8 cellular contexts compared by ENCODE assay signal in the genomic region with DNA sequence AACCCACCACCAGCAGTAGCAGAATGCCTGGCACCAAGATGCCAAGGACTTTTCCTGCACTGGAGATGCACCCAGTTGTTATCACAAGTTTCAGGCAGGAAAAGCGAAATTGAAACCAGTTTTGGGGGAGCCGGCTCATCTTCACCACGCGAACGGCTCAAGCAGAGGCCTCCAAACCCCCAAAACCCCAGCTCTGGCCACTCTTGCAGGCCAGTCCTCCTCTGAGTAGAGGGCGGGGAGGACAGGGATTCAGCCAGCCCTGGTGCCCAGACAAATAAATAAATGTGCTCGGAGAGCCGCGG. TPM values are rescaled to one million over a fixed set of nuclear protein-coding genes. Genes with fewer than 3 reads are reported as not detected.
A peak's percentile ranks its signal among the peaks of the same experiment; 100 is the strongest.
DNase-seq lines count a peak whose midpoint lies in the region; ATAC-seq and FAIRE-seq lines count a peak whose summit lies in the region.

No MANE protein-coding gene starts in this region.

- ATAC-seq in activated T-helper 17 cell treated with anti-CD3 and anti-CD28 coated beads, Interleukin-2, amount 50 U/mL, for 72 hours (replicated peaks), result peak; percentile 7
- ATAC-seq in left cardiac atrium (peak; percentile 13 to 36), sciatic nerve (peak; percentile 7)

- H3K27ac Mint-ChIP-seq in activated T-helper 17 cell treated with anti-CD3 and anti-CD28 coated beads, Interleukin-2, amount 50 U/mL, for 72 hours, result peak overlapping the region; percentile 98

- peak overlapping the region; percentile 98 for H3K4me3 Mint-ChIP-seq in activated T-helper 17 cell treated with anti-CD3 and anti-CD28 coated beads, Interleukin-2, amount 50 U/mL, for 72 hours

- H3K4me1 Mint-ChIP-seq in activated T-helper 17 cell treated with anti-CD3 and anti-CD28 coated beads, Interleukin-2, amount 50 U/mL, for 72 hours, result peaks cover 27% of the 10 kb centered on the region

- no peak for FAIRE-seq in RCC 7860 (lab: Jason Lieb, UNC)

- peaks cover 36% of the 10 kb centered on the region for H3K36me3 Mint-ChIP-seq in activated T-helper 17 cell treated with anti-CD3 and anti-CD28 coated beads, Interleukin-2, amount 50 U/mL, for 72 hours (ENCODE audit: low read depth)

- no peaks in the 10 kb centered on the region for H3K27me3 Mint-ChIP-seq in activated T-helper 17 cell treated with anti-CD3 and anti-CD28 coated beads, Interleukin-2, amount 50 U/mL, for 72 hours

- intact Hi-C loops in left cardiac atrium (cut with DNase I) (loop anchor here in 1 of 2 donors (5.0 kb wide), 1 partner anchor 75 kb away; no protein-coding TSS in a partner anchor), sciatic nerve (cut with DNase I) (loop anchor here (5.0 kb wide), 1 partner anchor 70 kb away; no protein-coding TSS in a partner anchor)

- DNase-seq in stimulated activated CD4-positive, alpha-beta T cell treated with anti-CD3 and anti-CD28 coated beads, Interleukin-4, amount 100 ng/mL, for 24 hours, result peak; percentile 27
- no peak for DNase-seq in stimulated activated CD4-positive, alpha-beta T cell treated with anti-CD3 and anti-CD28 coated beads, Interleukin-15, amount 100 ng/mL, for 24 hours
- DNase-seq in HT1080 (ENCODE audit: low read depth) (peak; percentile 17), left cardiac atrium (no peak), sciatic nerve (ENCODE audit: low spot score) (no peak), RCC 7860 (ENCODE audit: low spot score) (no peak), SW480 (ENCODE audit: low spot score) (no peak)

- H3K9me3 Mint-ChIP-seq in activated T-helper 17 cell treated with anti-CD3 and anti-CD28 coated beads, Interleukin-2, amount 50 U/mL, for 72 hours, result no peaks in the 10 kb centered on the region

RNA-seq across cellular contexts. Expression of gene UBE2L6, which starts 0.3 kb away (rescaled TPM):
- 37.3 and 51.2 TPM in 2 replicates for total RNA-seq in HT1080 (2014; rRNA removed; shearing (Covaris generic))
- polyA plus RNA-seq in HT1080 (2015; cell fraction: cytosol; rRNA removed), result 30.7 and 32.3 TPM in 2 replicates
- 14.7 and 15.5 TPM in 2 replicates for polyA plus RNA-seq in HT1080 (2015; cell fraction: nucleus; rRNA removed)
- 100 to 1,000 TPM in 1 of 2 donors, 10 to 100 TPM in 1; 69.2 to 110 TPM for total RNA-seq in activated T-helper 17 cell treated with anti-CD3 and anti-CD28 coated beads, Interleukin-2, amount 50 U/mL, for 72 hours
- total RNA-seq in left cardiac atrium (10 to 100 TPM; 28.9 to 30.0 TPM), sciatic nerve (53.5 TPM)

RNA-seq across cellular contexts. Expression of gene SMTNL1, which starts 29.8 kb away (rescaled TPM):
- not detected in 2 replicates for total RNA-seq in HT1080 (2014; rRNA removed; shearing (Covaris generic))
- polyA plus RNA-seq in HT1080 (2015; cell fraction: cytosol; rRNA removed), result not detected in 2 replicates
- not detected in 2 replicates for polyA plus RNA-seq in HT1080 (2015; cell fraction: nucleus; rRNA removed)
- total RNA-seq in activated T-helper 17 cell treated with anti-CD3 and anti-CD28 coated beads, Interleukin-2, amount 50 U/mL, for 72 hours, result not detected
- total RNA-seq in left cardiac atrium, result not detected
- not detected for total RNA-seq in sciatic nerve

RNA-seq across cellular contexts. Expression of gene SERPING1, which starts 30.3 kb away (rescaled TPM):
- total RNA-seq in HT1080 (2014; rRNA removed; shearing (Covaris generic)), result not detected in 2 replicates
- 0.05 TPM in 1 of 2 replicates, not detected in the other for polyA plus RNA-seq in HT1080 (2015; cell fraction: cytosol; rRNA removed)
- not detected in 2 replicates for polyA plus RNA-seq in HT1080 (2015; cell fraction: nucleus; rRNA removed)
- not detected for total RNA-seq in activated T-helper 17 cell treated with anti-CD3 and anti-CD28 coated beads, Interleukin-2, amount 50 U/mL, for 72 hours
- 100 to 1,000 TPM; 198 to 266 TPM for total RNA-seq in left cardiac atrium
- total RNA-seq in sciatic nerve, result 701 TPM

RNA-seq across cellular contexts. Expression of gene TIMM10, which starts 36.6 kb away (rescaled TPM):
- 115 and 191 TPM in 2 replicates for total RNA-seq in HT1080 (2014; rRNA removed; shearing (Covaris generic))
- 61.0 and 91.2 TPM in 2 replicates for polyA plus RNA-seq in HT1080 (2015; cell fraction: cytosol; rRNA removed)
- 23.0 and 26.8 TPM in 2 replicates for polyA plus RNA-seq in HT1080 (2015; cell fraction: nucleus; rRNA removed)
- 100 to 1,000 TPM in 1 of 2 donors, 10 to 100 TPM in 1; 56.4 to 125 TPM for total RNA-seq in activated T-helper 17 cell treated with anti-CD3 and anti-CD28 coated beads, Interleukin-2, amount 50 U/mL, for 72 hours
- total RNA-seq in left cardiac atrium, result 10 to 100 TPM; 58.0 to 58.9 TPM
- total RNA-seq in sciatic nerve, result 42.0 TPM

RNA-seq across cellular contexts. Expression of gene SLC43A1, which starts 51.7 kb away (rescaled TPM):
- total RNA-seq in HT1080 (2014; rRNA removed; shearing (Covaris generic)), result 13.6 and 14.5 TPM in 2 replicates
- polyA plus RNA-seq in HT1080 (2015; cell fraction: cytosol; rRNA removed), result 17.7 and 19.4 TPM in 2 replicates
- polyA plus RNA-seq in HT1080 (2015; cell fraction: nucleus; rRNA removed), result 36.2 and 36.7 TPM in 2 replicates
- 10 to 100 TPM in 1 of 2 donors, 1 to 10 TPM in 1; 9.1 to 20.0 TPM for total RNA-seq in activated T-helper 17 cell treated with anti-CD3 and anti-CD28 coated beads, Interleukin-2, amount 50 U/mL, for 72 hours
- 1 to 10 TPM; 5.8 to 7.2 TPM for total RNA-seq in left cardiac atrium
- total RNA-seq in sciatic nerve, result 14.8 TPM

Comparison
In these comparisons a context has a peak if more than half of its experiments do, and no peak if none do; other contexts are left out.
1. DNase-seq: peak in stimulated activated CD4-positive, alpha-beta T cell treated with anti-CD3 and anti-CD28 coated beads, Interleukin-4, amount 100 ng/mL, for 24 hours (single experiment) and HT1080 (single experiment); none in stimulated activated CD4-positive, alpha-beta T cell treated with anti-CD3 and anti-CD28 coated beads, Interleukin-15, amount 100 ng/mL, for 24 hours (single experiment), left cardiac atrium (single experiment), sciatic nerve (single experiment), RCC 7860 (single experiment) and SW480 (single experiment).
2. RNA of gene SERPING1, which starts 30.3 kb away (total RNA-seq): 701 TPM in sciatic nerve (single experiment) and 198 to 266 TPM in left cardiac atrium; not detected in activated T-helper 17 cell treated with anti-CD3 and anti-CD28 coated beads, Interleukin-2, amount 50 U/mL, for 72 hours and not detected in HT1080; every median in the first group is over 100 times any median in the second.
3. Peak in every context shown above with its lines, with median percentiles within 50 percentile points of each other: ATAC-seq.